21 cellular contexts compared by ENCODE assay signal in genomic region chr2:77778917-77779316, GRCh38.
DNase-seq lines count a peak whose midpoint lies in the region; TF ChIP-seq lines count a peak whose summit lies in the region.
"Had no signal": no experiment of that assay in that cellular context is flagged by ENCODE, and none has a peak within 500 bp of the region (broad histone marks: within the 10 kb centered on the region; RNA-seq: fewer than 3 reads in every experiment).

No MANE protein-coding gene starts in this region.

- no peak for TF ChIP-seq CTCF in osteoblast (IDR thresholded peaks at IDR 0.05; ENCODE audit: extremely low read depth, low read depth, low read length)
- no peak for TF ChIP-seq CTCF in tibial artery (IDR thresholded peaks at IDR 0.05)

- H3K27me3 ChIP-seq in osteoblast (ENCODE audit: insufficient read depth, low read length) (no peaks in the 10 kb centered on the region), tibial artery (no peaks in the 10 kb centered on the region)
- H3K27me3 ChIP-seq: BLaER1 treated with 17β-estradiol and CSF1 and Interleukin-3, amounts not matched to agents 10 nM and 100 nM; SJSA1 had no signal

- H3K4me3 ChIP-seq in osteoblast (ENCODE audit: insufficient read depth, low read length) (no peak overlapping the region), tibial artery (no peak overlapping the region)
- H3K4me3 ChIP-seq: BLaER1 treated with 17β-estradiol and CSF1 and Interleukin-3, amounts not matched to agents 10 nM and 100 nM; SJSA1 had no signal

- no peak overlapping the region for H2AFZ ChIP-seq in osteoblast (ENCODE audit: low read length)

- H4K20me1 ChIP-seq in osteoblast (ENCODE audit: insufficient read depth, low read length): no peaks in the 10 kb centered on the region
- H4K20me1 ChIP-seq: BLaER1 treated with 17β-estradiol and CSF1 and Interleukin-3, amounts not matched to agents 10 nM and 100 nM had no signal

- no peaks in the 10 kb centered on the region for H3K79me2 ChIP-seq in osteoblast (ENCODE audit: insufficient read depth, low read length)

- no peaks in the 10 kb centered on the region for H3K36me3 ChIP-seq in osteoblast (ENCODE audit: insufficient read depth, low read length)
- H3K36me3 ChIP-seq in tibial artery: no peaks in the 10 kb centered on the region
- H3K36me3 ChIP-seq: BLaER1 treated with 17β-estradiol and CSF1 and Interleukin-3, amounts not matched to agents 10 nM and 100 nM; SJSA1 had no signal

- H3K27ac ChIP-seq in osteoblast (ENCODE audit: low read depth, low read length): no peak overlapping the region
- no peak overlapping the region for H3K27ac ChIP-seq in tibial artery
- H3K27ac ChIP-seq: BLaER1 treated with 17β-estradiol and CSF1 and Interleukin-3, amounts not matched to agents 10 nM and 100 nM; SJSA1 had no signal

- H3K4me1 ChIP-seq in osteoblast (ENCODE audit: insufficient read depth, low read length) (no peaks in the 10 kb centered on the region), tibial artery (no peaks in the 10 kb centered on the region)
- H3K4me1 ChIP-seq: BLaER1 treated with 17β-estradiol and CSF1 and Interleukin-3, amounts not matched to agents 10 nM and 100 nM; SJSA1 had no signal

- intact Hi-C loops in tibial artery (cut with DNase I; ENCODE audit: low total_unique reads): no loop called here

- H3K4me2 ChIP-seq in osteoblast (ENCODE audit: insufficient read depth, low read length): no peak overlapping the region
- H3K4me2 ChIP-seq: BLaER1 treated with 17β-estradiol and CSF1 and Interleukin-3, amounts not matched to agents 10 nM and 100 nM had no signal

- H3K9me3 ChIP-seq in osteoblast (ENCODE audit: low read depth, low read length): no peaks in the 10 kb centered on the region
- H3K9me3 ChIP-seq in tibial artery: no peaks in the 10 kb centered on the region

- DNase-seq in NCI-H2227 (lab: John Stamatoyannopoulos, UW; ENCODE audit: unreplicated experiment): peak; percentile 18
- DNase-seq in NCI-H2227 treated with DMSO at 0.1 percent for 48 hours (lab: John Stamatoyannopoulos, UW): no peak
- peak; percentile 15 for DNase-seq in Daoy (ENCODE audit: low read depth)
- peak; percentile 74 for DNase-seq in NCI-H82 (lab: John Stamatoyannopoulos, UW)
- peak; percentile 19 for DNase-seq in osteoblast (ENCODE audit: insufficient read length, low spot score, missing footprints)
- DNase-seq in NCI-H1436 treated with DMSO at 0.1 percent for 48 hours (lab: John Stamatoyannopoulos, UW): no peak
- DNase-seq in tibial artery: no peak
- DNase-seq: CD4-positive, alpha-beta T cell; EL; GF-D8; H7; KG1; NCI-H1092; NCI-H1417 treated with DMSO at 0.1 percent for 48 hours; NCI-H187; NCI-H748 treated with DMSO at 0.1 percent for 48 hours; Right ventricle myocardium superior; RPMI8226; T-cell had no signal

Comparison
In these comparisons a context has a peak if more than half of its experiments do, and no peak if none do; other contexts are left out.
1. DNase-seq: peak in NCI-H2227 (single experiment), Daoy (single experiment), NCI-H82 (single experiment) and osteoblast (single experiment); none in NCI-H2227 treated with DMSO at 0.1 percent for 48 hours (single experiment), NCI-H1436 treated with DMSO at 0.1 percent for 48 hours (single experiment) and tibial artery (0 of 2).